In genomic region chr7:104267701-104268368, GRCh38 we compare ENCODE assay signal across 8 cellular contexts.
A peak's percentile ranks its signal among the peaks of the same experiment; 100 is the strongest.
DNase-seq lines count a peak whose midpoint lies in the region; ATAC-seq and TF ChIP-seq lines count a peak whose summit lies in the region.

No MANE protein-coding gene starts in this region.

- no peaks in the 10 kb centered on the region for H3F3A ChIP-seq in PC-3 (ENCODE audit: low read length, unreplicated experiment)

- ATAC-seq in left ventricle myocardium superior (no peak), PC-3 (peak; percentile 45; the same call in 1 of the 2 replicates), upper lobe of right lung (no peak), GM21786 (IDR thresholded peaks at IDR 0.05; ENCODE audit: unreplicated experiment) (no peak), HG02571 (IDR thresholded peaks at IDR 0.05; ENCODE audit: unreplicated experiment) (no peak)

- H3K4me2 ChIP-seq in PC-3 (ENCODE audit: low read length), result no peak overlapping the region

- H3K27ac ChIP-seq in left ventricle myocardium inferior (replicated peaks) (no peak overlapping the region), PC-3 (ENCODE audit: low read length) (no peak overlapping the region), upper lobe of right lung (no peak overlapping the region)

- H3K36me3 ChIP-seq in left ventricle myocardium inferior (no peaks in the 10 kb centered on the region), PC-3 (ENCODE audit: low read depth, low read length) (no peaks in the 10 kb centered on the region), upper lobe of right lung (no peaks in the 10 kb centered on the region)

- H3K4me1 ChIP-seq in left ventricle myocardium inferior, result no peaks in the 10 kb centered on the region
- no peaks in the 10 kb centered on the region for H3K4me1 ChIP-seq in PC-3 (ENCODE audit: insufficient read depth, low read length)
- no peaks in the 10 kb centered on the region for H3K4me1 ChIP-seq in upper lobe of right lung

- no TSS peak for BruUV-seq in PC-3 (replicated peaks; lab: Mats Ljungman, UMichigan)

- H4K20me1 ChIP-seq in PC-3 (ENCODE audit: low read length), result no peaks in the 10 kb centered on the region

- no peaks in the 10 kb centered on the region for H3K9me2 ChIP-seq in PC-3 (replicated peaks; ENCODE audit: low read length)

- H3K79me2 ChIP-seq in PC-3 (ENCODE audit: low read length), result no peaks in the 10 kb centered on the region

- POLR2A ChIA-PET in PC-3 (lab: Charles Lee; ENCODE audit: unreplicated experiment), result no interaction called here

- intact Hi-C loops in left ventricle myocardium inferior (cut with micrococcal nuclease), result no loop called here
- intact Hi-C loops in left ventricle myocardium superior (cut with micrococcal nuclease), result no loop called here
- intact Hi-C loops in PC-3 (cut with micrococcal nuclease), result loop anchor here (1.0 kb wide), 1 partner anchor 37 kb away; no protein-coding TSS in a partner anchor
- intact Hi-C loops in upper lobe of right lung (cut with DNase I), result no loop called here

- H3K27me3 ChIP-seq in left ventricle myocardium inferior (ENCODE audit: low read depth) (no peaks in the 10 kb centered on the region), PC-3 (ENCODE audit: low read length) (no peaks in the 10 kb centered on the region; the same call in 1 of the 2 replicates), upper lobe of right lung (no peaks in the 10 kb centered on the region)

- no peak overlapping the region for H3K9ac ChIP-seq in PC-3 (ENCODE audit: low read length)

- TF ChIP-seq CTCF in left ventricle myocardium inferior (IDR thresholded peaks at IDR 0.05; ENCODE audit: borderline replicate concordance) (peak; percentile 52), PC-3 (conservative IDR thresholded peaks at IDR 0.05; ENCODE audit: low read depth, low read length) (peak; percentile 66), upper lobe of right lung (IDR thresholded peaks at IDR 0.05) (peak; percentile 51)

- H3K9me3 ChIP-seq in left ventricle myocardium inferior (replicated peaks) (peaks cover 22% of the 10 kb centered on the region), PC-3 (ENCODE audit: low read length) (0 out of 2 replicates have a peak, but pooled peaks cover 8% of the 10 kb centered on the region), upper lobe of right lung (no peaks in the 10 kb centered on the region)

- H3K4me3 ChIP-seq in left ventricle myocardium inferior (no peak overlapping the region), PC-3 (ENCODE audit: low read length) (no peak overlapping the region), upper lobe of right lung (no peak overlapping the region)

- DNase-seq in left ventricle myocardium inferior (no peak), left ventricle myocardium superior (no peak), PC-3 (peak; percentile 28), fibroblast of the conjunctiva (ENCODE audit: low read depth) (peak; percentile 8), upper lobe of right lung (no peak)
- no peak for DNase-seq in stimulated activated CD4-positive, alpha-beta T cell treated with anti-CD3 and anti-CD28 coated beads, Interleukin-12 subunit alpha, Interleukin-12 subunit beta, amount 100 ng/mL, for 4 hours

- CTCF ChIA-PET in PC-3 (lab: Charles Lee), result interaction anchor here (0.6 to 1.0 kb wide), 3 partner anchors 26 to 342 kb away, joined by 3 to 9 read pairs (median 4); no protein-coding TSS in a partner anchor

- H2AFZ ChIP-seq in PC-3 (ENCODE audit: low read length), result no peak overlapping the region

Comparison
In these comparisons a context has a peak if more than half of its experiments do, and no peak if none do; other contexts are left out.
1. DNase-seq: peak in PC-3 (single experiment) and fibroblast of the conjunctiva (single experiment); none in left ventricle myocardium inferior (single experiment), left ventricle myocardium superior (single experiment), upper lobe of right lung (single experiment) and stimulated activated CD4-positive, alpha-beta T cell treated with anti-CD3 and anti-CD28 coated beads, Interleukin-12 subunit alpha, Interleukin-12 subunit beta, amount 100 ng/mL, for 4 hours (single experiment).
2. Peak in every context shown above with its lines, with median percentiles within 50 percentile points of each other: CTCF ChIP-seq.